Comparison of ENCODE assay signal across 18 cellular contexts in genomic region chr9:99635032-99635431, GRCh38.
DNase-seq lines count a peak whose midpoint lies in the region; ATAC-seq, FAIRE-seq and TF ChIP-seq lines count a peak whose summit lies in the region.
"Had no signal": no experiment of that assay in that cellular context is flagged by ENCODE, and none has a peak within 500 bp of the region (broad histone marks: within the 10 kb centered on the region; RNA-seq: fewer than 3 reads in every experiment).

No MANE protein-coding gene starts in this region.

- CTCF ChIA-PET in activated B cell treated with CpG ODN at 0.5 μM for 24 hours (lab: Charles Lee), result no interaction called here

- no peak for FAIRE-seq in urothelium cell line (lab: Jason Lieb, UNC)
- FAIRE-seq: RCC 7860 had no signal

- POLR2A ChIA-PET in activated B cell treated with CpG ODN at 0.5 μM for 24 hours (lab: Charles Lee), result no interaction called here

- H3K27me3 ChIP-seq in fibroblast of lung (ENCODE audit: control insufficient read depth, insufficient read depth, low read length), result no peaks in the 10 kb centered on the region

- TF ChIP-seq CTCF in activated B cell treated with CpG ODN at 0.5 μM for 24 hours (IDR thresholded peaks at IDR 0.05) (no peak), fibroblast of lung (conservative IDR thresholded peaks at IDR 0.05 in 1 of 2, IDR thresholded peaks at IDR 0.05 in 1 of 2; ENCODE audit: low read depth in 1 of 2, low read length in 2 of 2) (no peak), glutamatergic neuron (IDR thresholded peaks at IDR 0.05; ENCODE audit: partially characterized antibody, unreplicated experiment) (no peak), progenitor cell of endocrine pancreas (IDR thresholded peaks at IDR 0.05; ENCODE audit: unreplicated experiment) (no peak)

- H3K9me3 Mint-ChIP-seq in activated B cell treated with CpG ODN at 0.5 μM for 24 hours (no peaks in the 10 kb centered on the region), glutamatergic neuron (ENCODE audit: unreplicated experiment) (peaks cover 1% of the 10 kb centered on the region), progenitor cell of endocrine pancreas (ENCODE audit: low read depth) (no peaks in the 10 kb centered on the region)
- no peaks in the 10 kb centered on the region for H3K9me3 Mint-ChIP-seq in stimulated activated memory B cell treated with anti-CD40 and anti-IgM and Interleukin-4, amounts not matched to agents 10 μg/mL and 1 μg/mL and 100 μg/mL, for 72 hours
- H3K9me3 Mint-ChIP-seq: nephron progenitor cell had no signal

- DNase-seq in GM04503 (ENCODE audit: low read depth), result peak; percentile 2
- no peak for DNase-seq in activated B cell treated with CpG ODN at 0.5 μM for 24 hours
- peak; percentile 3 to 24 for DNase-seq in fibroblast of lung (ENCODE audit: low read depth in 2 of 2)
- DNase-seq in urothelium cell line (ENCODE audit: low spot score), result no peak
- DNase-seq in glutamatergic neuron, result no peak
- DNase-seq in progenitor cell of endocrine pancreas (ENCODE audit: low spot score, unreplicated experiment), result no peak
- DNase-seq: activated CD4-positive, alpha-beta T cell treated with anti-CD3 and anti-CD28 coated beads, Interleukin-2, amount 50 U/mL, for 48 hours; activated CD8-positive, alpha-beta memory T cell treated with anti-CD3 and anti-CD28 coated beads, Interleukin-2, amount 50 U/mL, for 48 hours; dermis blood vessel endothelial cell; left ventricle myocardium inferior; nephron progenitor cell; NK-92 treated with Interleukin-12 subunit alpha and Interleukin-12 subunit beta, amount 100 ng/mL, for 24 hours; stimulated activated CD4-positive, alpha-beta T cell treated with anti-CD3 and anti-CD28 coated beads, Interleukin-1b, Interleukin-23, amount 100 ng/mL, for 48 hours had no signal

- H3K36me3 ChIP-seq in fibroblast of lung (ENCODE audit: control insufficient read depth, insufficient read depth, low read length), result no peaks in the 10 kb centered on the region
- H3K36me3 ChIP-seq: left ventricle myocardium inferior had no signal

- no peaks in the 10 kb centered on the region for H3K27me3 Mint-ChIP-seq in activated B cell treated with CpG ODN at 0.5 μM for 24 hours
- no peaks in the 10 kb centered on the region for H3K27me3 Mint-ChIP-seq in stimulated activated memory B cell treated with anti-CD40 and anti-IgM and Interleukin-4, amounts not matched to agents 10 μg/mL and 1 μg/mL and 100 μg/mL, for 72 hours
- H3K27me3 Mint-ChIP-seq in glutamatergic neuron (ENCODE audit: unreplicated experiment), result no peaks in the 10 kb centered on the region
- no peaks in the 10 kb centered on the region for H3K27me3 Mint-ChIP-seq in progenitor cell of endocrine pancreas
- H3K27me3 Mint-ChIP-seq: B cell had no signal

- H3K4me3 ChIP-seq in fibroblast of lung (replicated peaks in 1 of 4; ENCODE audit: control extremely low read depth in 1 of 4, insufficient read depth in 1 of 4, low read depth in 3 of 4, low read length in 4 of 4), result no peak overlapping the region
- H3K4me3 ChIP-seq: left ventricle myocardium inferior, SK-N-MC had no signal

- no peak for ATAC-seq in activated B cell treated with CpG ODN at 0.5 μM for 24 hours (ENCODE audit: low read depth)
- no peak for ATAC-seq in stimulated activated memory B cell treated with anti-CD40 and anti-IgM and Interleukin-4, amounts not matched to agents 10 μg/mL and 1 μg/mL and 100 μg/mL, for 72 hours

- intact Hi-C loops in activated B cell treated with CpG ODN at 0.5 μM for 24 hours (cut with micrococcal nuclease), result no loop called here

- no peak overlapping the region for H3K9ac ChIP-seq in fibroblast of lung (ENCODE audit: insufficient read depth, low read length)

- no peaks in the 10 kb centered on the region for H3K79me2 ChIP-seq in fibroblast of lung (ENCODE audit: control insufficient read depth, insufficient read depth, low read length)

- peaks cover 26% of the 10 kb centered on the region for H3K4me1 Mint-ChIP-seq in activated B cell treated with CpG ODN at 0.5 μM for 24 hours
- H3K4me1 Mint-ChIP-seq in stimulated activated memory B cell treated with anti-CD40 and anti-IgM and Interleukin-4, amounts not matched to agents 10 μg/mL and 1 μg/mL and 100 μg/mL, for 72 hours, result peaks cover 27% of the 10 kb centered on the region
- H3K4me1 Mint-ChIP-seq in glutamatergic neuron (ENCODE audit: low read depth, unreplicated experiment), result no peaks in the 10 kb centered on the region
- H3K4me1 Mint-ChIP-seq in progenitor cell of endocrine pancreas (ENCODE audit: low read depth), result peaks cover 3% of the 10 kb centered on the region

- H3K9me3 ChIP-seq in fibroblast of lung (ENCODE audit: control insufficient read depth, insufficient read depth, low read depth, low read length), result no peaks in the 10 kb centered on the region
- H3K9me3 ChIP-seq: left ventricle myocardium inferior had no signal

- no peaks in the 10 kb centered on the region for H4K20me1 ChIP-seq in fibroblast of lung (ENCODE audit: control insufficient read depth, extremely low read depth, insufficient read depth, low read length)

- no peak overlapping the region for H3K4me2 ChIP-seq in fibroblast of lung (ENCODE audit: extremely low read depth, insufficient read depth, low read length)

- peak overlapping the region; percentile 41 for H3K27ac Mint-ChIP-seq in activated B cell treated with CpG ODN at 0.5 μM for 24 hours
- H3K27ac Mint-ChIP-seq in stimulated activated memory B cell treated with anti-CD40 and anti-IgM and Interleukin-4, amounts not matched to agents 10 μg/mL and 1 μg/mL and 100 μg/mL, for 72 hours, result peak overlapping the region; percentile 96
- no peak overlapping the region for H3K27ac Mint-ChIP-seq in glutamatergic neuron (ENCODE audit: unreplicated experiment)
- no peak overlapping the region for H3K27ac Mint-ChIP-seq in progenitor cell of endocrine pancreas
- H3K27ac Mint-ChIP-seq: B cell, nephron progenitor cell had no signal

- H2AFZ ChIP-seq in fibroblast of lung (ENCODE audit: low read length), result no peak overlapping the region

- H3K36me3 Mint-ChIP-seq in activated B cell treated with CpG ODN at 0.5 μM for 24 hours (ENCODE audit: low read depth), result no peaks in the 10 kb centered on the region
- H3K36me3 Mint-ChIP-seq in stimulated activated memory B cell treated with anti-CD40 and anti-IgM and Interleukin-4, amounts not matched to agents 10 μg/mL and 1 μg/mL and 100 μg/mL, for 72 hours, result peaks cover 6% of the 10 kb centered on the region
- no peaks in the 10 kb centered on the region for H3K36me3 Mint-ChIP-seq in glutamatergic neuron (ENCODE audit: unreplicated experiment)
- H3K36me3 Mint-ChIP-seq in progenitor cell of endocrine pancreas (ENCODE audit: insufficient read depth), result no peaks in the 10 kb centered on the region

- no peaks in the 10 kb centered on the region for H3K4me1 ChIP-seq in fibroblast of lung (ENCODE audit: control insufficient read depth, extremely low read depth, insufficient read depth, low read length)
- H3K4me1 ChIP-seq: left ventricle myocardium inferior had no signal

- H3K27ac ChIP-seq in fibroblast of lung (ENCODE audit: insufficient read depth, low read length), result no peak overlapping the region
- H3K27ac ChIP-seq: HL-60, left ventricle myocardium inferior, SK-N-MC had no signal

- no peak overlapping the region for H3K4me3 Mint-ChIP-seq in activated B cell treated with CpG ODN at 0.5 μM for 24 hours
- H3K4me3 Mint-ChIP-seq in stimulated activated memory B cell treated with anti-CD40 and anti-IgM and Interleukin-4, amounts not matched to agents 10 μg/mL and 1 μg/mL and 100 μg/mL, for 72 hours, result no peak overlapping the region
- H3K4me3 Mint-ChIP-seq in glutamatergic neuron (ENCODE audit: unreplicated experiment), result no peak overlapping the region
- no peak overlapping the region for H3K4me3 Mint-ChIP-seq in progenitor cell of endocrine pancreas (ENCODE audit: low read depth)
- H3K4me3 Mint-ChIP-seq: B cell, nephron progenitor cell had no signal

Comparison
In these comparisons a context has a peak if more than half of its experiments do, and no peak if none do; other contexts are left out.
1. DNase-seq: peak in GM04503 (single experiment) and fibroblast of lung (2 of 2); none in activated B cell treated with CpG ODN at 0.5 μM for 24 hours (single experiment), urothelium cell line (single experiment), glutamatergic neuron (single experiment) and progenitor cell of endocrine pancreas (single experiment).
2. H3K27ac Mint-ChIP-seq: peak in activated B cell treated with CpG ODN at 0.5 μM for 24 hours (single experiment) and stimulated activated memory B cell treated with anti-CD40 and anti-IgM and Interleukin-4, amounts not matched to agents 10 μg/mL and 1 μg/mL and 100 μg/mL, for 72 hours (single experiment); none in glutamatergic neuron (single experiment) and progenitor cell of endocrine pancreas (single experiment).